1 cellular context compared by ENCODE assay signal in genomic region chr4:25234390-25235367, GRCh38.
TF ChIP-seq lines count a peak whose summit lies in the region.

No MANE protein-coding gene starts in this region.

TF ChIP-seq in H1, 55 proteins besides CTCF, POLR2A, EP300 and RAD21:
- TF ChIP-seq SIN3A (conservative IDR thresholded peaks at IDR 0.05 in 1 of 2, IDR thresholded peaks at IDR 0.05 in 1 of 2; ENCODE audit: low read depth in 1 of 2, low read length in 2 of 2) (0 out of 4 replicates have a peak, but pooled peaks have one; percentile 20 to 77), TEAD4 (IDR thresholded peaks at IDR 0.05; ENCODE audit: low read depth, low read length) (no peak), MAX (IDR thresholded peaks at IDR 0.05) (no peak), SAP30 (IDR thresholded peaks at IDR 0.05; ENCODE audit: insufficient read depth, insufficient replicate concordance, low read length) (peak; percentile 26), HDAC2 (IDR thresholded peaks at IDR 0.05; ENCODE audit: borderline replicate concordance in 1 of 2, low read depth in 2 of 2, low read length in 2 of 2) (0 out of 4 replicates have a peak, but pooled peaks of 1 of the 2 experiments have one; percentile 70), SUZ12 (IDR thresholded peaks at IDR 0.05; ENCODE audit: low read length) (0 out of 2 replicates have a peak, but pooled peaks have one; percentile 16), KDM4A (IDR thresholded peaks at IDR 0.05; ENCODE audit: low read depth, low read length, severe bottlenecking) (peak; percentile 17), ASH2L (IDR thresholded peaks at IDR 0.05; ENCODE audit: low read length) (peak; percentile 94)
